In the genomic region with DNA sequence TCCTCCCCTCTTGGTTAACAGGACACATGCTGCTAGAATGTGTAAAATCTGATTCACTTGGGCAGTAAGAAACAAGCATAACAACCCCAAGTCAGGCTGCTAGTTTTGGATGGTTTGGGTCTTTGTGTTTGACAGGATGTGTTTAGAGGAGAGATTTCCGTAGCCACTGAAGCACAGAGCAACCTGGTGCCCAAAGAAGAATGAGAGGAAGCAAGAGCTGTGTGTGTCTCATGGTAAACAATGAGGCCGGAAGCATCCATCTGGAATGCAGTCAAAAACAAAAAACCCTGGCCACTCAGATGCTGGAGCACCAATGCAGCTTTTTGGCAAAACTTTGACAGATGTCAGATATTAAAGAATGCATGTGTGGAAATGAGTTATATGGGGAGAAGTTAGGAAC, we compare ENCODE assay signal across 13 cellular contexts. TPM values are rescaled to one million over a fixed set of nuclear protein-coding genes. Genes with fewer than 3 reads are reported as not detected.
DNase-seq lines count a peak whose midpoint lies in the region; ATAC-seq and TF ChIP-seq lines count a peak whose summit lies in the region.
"Had no signal": no experiment of that assay in that cellular context is flagged by ENCODE, and none has a peak within 500 bp of the region (broad histone marks: within the 10 kb centered on the region; RNA-seq: fewer than 3 reads in every experiment).

No MANE protein-coding gene starts in this region.

- H3K4me1 Mint-ChIP-seq in natural killer cell treated with Interleukin-12 subunit alpha and Interleukin-12 subunit beta and Interleukin-15 and Interleukin-18, amount 100 ng/mL, for 72 hours (ENCODE audit: low read depth in 2 of 2): peaks cover 34 to 56% of the 10 kb centered on the region in 2 donors

- H3K9me2 ChIP-seq in OCI-LY7 (ENCODE audit: insufficient read depth, low read length): no peaks in the 10 kb centered on the region

- H4K20me1 ChIP-seq in OCI-LY7 (ENCODE audit: insufficient read depth, low read length): no peaks in the 10 kb centered on the region

- CTCF ChIA-PET in OCI-LY7 (lab: Charles Lee; ENCODE audit: unreplicated experiment): no interaction called here

- BruUV-seq in OCI-LY7 (replicated peaks; lab: Mats Ljungman, UMichigan): no TSS peak

- no peak for ATAC-seq in natural killer cell treated with Interleukin-12 subunit alpha and Interleukin-12 subunit beta and Interleukin-15 and Interleukin-18, amount 100 ng/mL, for 72 hours
- no peak for ATAC-seq in HG02571 (IDR thresholded peaks at IDR 0.05; ENCODE audit: unreplicated experiment)

- DNase-seq in ELF-1 (ENCODE audit: low read depth, low spot score) (peak; percentile 9), OCI-LY7 (ENCODE audit: low spot score) (peak; percentile 75), fibroblast of pulmonary artery (ENCODE audit: low read depth) (peak; percentile 83), HuH-7.5 (ENCODE audit: low spot score) (no peak), NCI-H446 (lab: John Stamatoyannopoulos, UW) (no peak)
- DNase-seq in natural killer cell treated with Interleukin-12 subunit alpha and Interleukin-12 subunit beta and Interleukin-15 and Interleukin-18, amount 100 ng/mL, for 72 hours (ENCODE audit: low spot score): no peak
- DNase-seq: activated T-cell treated with anti-CD3 and anti-CD28 coated beads, Interleukin-2, amount 50 U/mL, for 24 hours; brain microvascular endothelial cell; NCI-H2029 treated with DMSO at 0.1 percent for 48 hours had no signal

- H3K4me3 Mint-ChIP-seq in natural killer cell treated with Interleukin-12 subunit alpha and Interleukin-12 subunit beta and Interleukin-15 and Interleukin-18, amount 100 ng/mL, for 72 hours: peak overlapping the region; percentile 28
- H3K4me3 Mint-ChIP-seq: activated T-cell treated with anti-CD3 and anti-CD28 coated beads, Interleukin-2, amount 50 U/mL, for 24 hours had no signal

- H3K4me2 ChIP-seq in OCI-LY7 (ENCODE audit: low read length): peak overlapping the region; percentile 43
- H3K4me2 ChIP-seq: hepatocyte had no signal

- no peaks in the 10 kb centered on the region for H3K79me2 ChIP-seq in OCI-LY7 (ENCODE audit: insufficient read depth, low read depth, low read length)
- H3K79me2 ChIP-seq: hepatocyte had no signal

- peaks cover 0 to 12% of the 10 kb centered on the region in 2 donors for H3K27me3 Mint-ChIP-seq in natural killer cell treated with Interleukin-12 subunit alpha and Interleukin-12 subunit beta and Interleukin-15 and Interleukin-18, amount 100 ng/mL, for 72 hours
- H3K27me3 Mint-ChIP-seq: activated T-cell treated with anti-CD3 and anti-CD28 coated beads, Interleukin-2, amount 50 U/mL, for 24 hours had no signal

- H3K27ac ChIP-seq in OCI-LY7 (ENCODE audit: low read depth, low read length, poor library complexity, severe bottlenecking): peak overlapping the region; percentile 51
- H3K27ac ChIP-seq: brain microvascular endothelial cell, hepatocyte, SJSA1, suprapubic skin had no signal

- H3K4me1 ChIP-seq in OCI-LY7 (ENCODE audit: insufficient read depth, low read length, poor library complexity, severe bottlenecking): peaks cover 28% of the 10 kb centered on the region
- H3K4me1 ChIP-seq: SJSA1 had no signal

- H3K36me3 Mint-ChIP-seq in natural killer cell treated with Interleukin-12 subunit alpha and Interleukin-12 subunit beta and Interleukin-15 and Interleukin-18, amount 100 ng/mL, for 72 hours: no peaks in the 10 kb centered on the region

- intact Hi-C loops in OCI-LY7 (cut with micrococcal nuclease; ENCODE audit: unreplicated experiment): loop anchor here (2.0 kb wide), 1 partner anchor 40 kb away; the partner anchor contains the start of gene SNRK

- H2AFZ ChIP-seq in OCI-LY7 (ENCODE audit: low read length): peak overlapping the region; percentile 74; the same call in 1 of the 2 replicates
- H2AFZ ChIP-seq: hepatocyte had no signal

- H3K9me3 Mint-ChIP-seq in natural killer cell treated with Interleukin-12 subunit alpha and Interleukin-12 subunit beta and Interleukin-15 and Interleukin-18, amount 100 ng/mL, for 72 hours: no peaks in the 10 kb centered on the region
- H3K9me3 Mint-ChIP-seq: activated T-cell treated with anti-CD3 and anti-CD28 coated beads, Interleukin-2, amount 50 U/mL, for 24 hours had no signal

- no peak overlapping the region for H3K4me3 ChIP-seq in OCI-LY7 (ENCODE audit: low read depth, low read length, poor library complexity, severe bottlenecking)
- no peak overlapping the region for H3K4me3 ChIP-seq in fibroblast of pulmonary artery (replicated peaks; ENCODE audit: low read depth, low read length)
- H3K4me3 ChIP-seq: hepatocyte, SJSA1, suprapubic skin had no signal

- POLR2A ChIA-PET in OCI-LY7 (lab: Charles Lee): interaction anchor here (0.5 to 1.5 kb wide), 3 partner anchors 9 to 451 kb away, joined by 3 to 5 read pairs (median 4); no protein-coding TSS in a partner anchor

- no peaks in the 10 kb centered on the region for H3K36me3 ChIP-seq in OCI-LY7 (ENCODE audit: insufficient read depth, low read length)
- H3K36me3 ChIP-seq: brain microvascular endothelial cell, SJSA1, suprapubic skin had no signal

- TF ChIP-seq CTCF in OCI-LY7 (conservative IDR thresholded peaks at IDR 0.05; ENCODE audit: low read length): no peak
- no peak for TF ChIP-seq CTCF in fibroblast of pulmonary artery (IDR thresholded peaks at IDR 0.05; ENCODE audit: low read length, missing control alignments)

- H3K27ac Mint-ChIP-seq in natural killer cell treated with Interleukin-12 subunit alpha and Interleukin-12 subunit beta and Interleukin-15 and Interleukin-18, amount 100 ng/mL, for 72 hours: peak overlapping the region in 1 of 2 donors; percentile 17
- H3K27ac Mint-ChIP-seq: activated T-cell treated with anti-CD3 and anti-CD28 coated beads, Interleukin-2, amount 50 U/mL, for 24 hours had no signal

- H3K9me3 ChIP-seq in OCI-LY7 (ENCODE audit: low read length): no peaks in the 10 kb centered on the region
- H3K9me3 ChIP-seq: SJSA1, suprapubic skin had no signal

RNA-seq across cellular contexts. Expression of gene SNRK, which starts 39.4 kb away (rescaled TPM):
- total RNA-seq in OCI-LY7 (2014; rRNA removed; shearing (Covaris generic)): 13.2 and 15.5 TPM in 2 replicates
- 15.5 and 16.3 TPM in 2 replicates for total RNA-seq in OCI-LY7 (2022)
- total RNA-seq in natural killer cell treated with Interleukin-12 subunit alpha and Interleukin-12 subunit beta and Interleukin-15 and Interleukin-18, amount 100 ng/mL, for 72 hours: 10 to 100 TPM; 41.9 to 45.4 TPM

Comparison
In these comparisons a context has a peak if more than half of its experiments do, and no peak if none do; other contexts are left out.
1. DNase-seq: peak in ELF-1 (single experiment), OCI-LY7 (single experiment) and fibroblast of pulmonary artery (single experiment); none in natural killer cell treated with Interleukin-12 subunit alpha and Interleukin-12 subunit beta and Interleukin-15 and Interleukin-18, amount 100 ng/mL, for 72 hours (single experiment), HuH-7.5 (single experiment) and NCI-H446 (0 of 2).